In the genomic region with DNA sequence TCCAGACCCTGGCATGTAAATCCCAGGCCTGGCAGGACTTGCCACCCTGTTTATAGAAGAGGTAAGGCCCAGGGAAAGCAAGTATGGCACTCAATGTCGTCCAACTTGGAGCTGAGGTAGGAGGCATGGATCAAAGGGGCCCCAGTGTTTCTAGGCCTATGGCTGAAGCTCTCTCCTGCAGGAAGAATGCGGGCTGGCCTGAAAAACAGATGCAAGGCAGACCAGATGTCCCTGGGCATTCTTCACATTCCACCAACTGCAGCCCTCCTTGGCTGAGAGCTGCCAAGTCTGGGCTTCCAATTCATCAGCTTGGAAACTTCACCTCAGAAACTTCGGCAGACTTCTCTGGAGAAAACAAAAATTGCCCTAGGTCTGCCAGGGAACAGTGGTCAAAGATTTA, we compare ENCODE assay signal across 13 cellular contexts. TPM values are rescaled to one million over a fixed set of nuclear protein-coding genes. Genes with fewer than 3 reads are reported as not detected.
DNase-seq lines count a peak whose midpoint lies in the region; ATAC-seq and TF ChIP-seq lines count a peak whose summit lies in the region.
"Had no signal": no experiment of that assay in that cellular context is flagged by ENCODE, and none has a peak within 500 bp of the region (broad histone marks: within the 10 kb centered on the region; RNA-seq: fewer than 3 reads in every experiment).

No MANE protein-coding gene starts in this region.

- no peak for TF ChIP-seq CTCF in foreskin fibroblast (IDR thresholded peaks at IDR 0.05; ENCODE audit: low read depth, low read length)
- no peak for TF ChIP-seq CTCF in osteoblast (IDR thresholded peaks at IDR 0.05; ENCODE audit: extremely low read depth, low read depth, low read length)

- DNase-seq in H7 (peak; percentile 56), SJCRH30 (peak; percentile 59 to 67), foreskin fibroblast (peak; percentile 52 to 71), osteoblast (ENCODE audit: insufficient read length, low spot score, missing footprints) (peak; percentile 37)
- no peak for DNase-seq in activated naive CD4-positive, alpha-beta T cell treated with Interleukin-2 at 50 U/mL for 16 hours
- no peak for DNase-seq in activated naive CD4-positive, alpha-beta T cell treated with anti-CD3 and anti-CD28 coated beads, Interleukin-2, amount 50 U/mL, for 16 hours
- DNase-seq: activated CD4-positive, alpha-beta T cell treated with anti-CD3 and anti-CD28 coated beads for 36 hours; activated effector memory CD4-positive, alpha-beta T cell treated with anti-CD3 and anti-CD28 coated beads, Interleukin-2, amount 50 U/mL, for 16 hours; NCI-H1694; psoas muscle had no signal

- H3K9me3 ChIP-seq in SJCRH30 (replicated peaks) = no peaks in the 10 kb centered on the region
- H3K9me3 ChIP-seq in osteoblast (ENCODE audit: low read depth, low read length) = no peaks in the 10 kb centered on the region

- ATAC-seq in GM21619 (IDR thresholded peaks at IDR 0.05; ENCODE audit: unreplicated experiment) (no peak), GM19467 (IDR thresholded peaks at IDR 0.05; ENCODE audit: unreplicated experiment) (no peak)
- ATAC-seq: activated CD4-positive, alpha-beta T cell treated with anti-CD3 and anti-CD28 coated beads for 36 hours; psoas muscle had no signal

- peaks cover 7% of the 10 kb centered on the region for H4K20me1 ChIP-seq in osteoblast (ENCODE audit: insufficient read depth, low read length)

- H3K27ac ChIP-seq in SJCRH30 (peak overlapping the region; percentile 16; the same call in 1 of the 2 replicates), osteoblast (ENCODE audit: low read depth, low read length) (no peak overlapping the region)
- H3K27ac ChIP-seq: psoas muscle had no signal

- H3K4me1 ChIP-seq in SJCRH30 (peaks cover 8% of the 10 kb centered on the region), osteoblast (ENCODE audit: insufficient read depth, low read length) (peaks cover 3% of the 10 kb centered on the region)

- no peak overlapping the region for H2AFZ ChIP-seq in osteoblast (ENCODE audit: low read length)

- H3K27me3 ChIP-seq in H7 (ENCODE audit: control insufficient read depth, insufficient read depth, low read length) (no peaks in the 10 kb centered on the region), SJCRH30 (no peaks in the 10 kb centered on the region), osteoblast (ENCODE audit: insufficient read depth, low read length) (no peaks in the 10 kb centered on the region)

- no peak overlapping the region for H3K4me3 ChIP-seq in H7 (ENCODE audit: insufficient read depth, low read depth, low read length)
- no peak overlapping the region for H3K4me3 ChIP-seq in SJCRH30
- H3K4me3 ChIP-seq in foreskin fibroblast (ENCODE audit: low read depth in 1 of 2, low read length in 2 of 2) = no peak overlapping the region
- H3K4me3 ChIP-seq in osteoblast (ENCODE audit: insufficient read depth, low read length) = no peak overlapping the region
- H3K4me3 ChIP-seq: HAP-1, psoas muscle had no signal

- no peak overlapping the region for H3K4me2 ChIP-seq in osteoblast (ENCODE audit: insufficient read depth, low read length)

- no peaks in the 10 kb centered on the region for H3K79me2 ChIP-seq in osteoblast (ENCODE audit: insufficient read depth, low read length)

- H3K36me3 ChIP-seq in H7 (replicated peaks; ENCODE audit: control insufficient read depth, insufficient read depth, low read length) (no peaks in the 10 kb centered on the region; the same call in 1 of the 2 replicates), SJCRH30 (peaks cover 3% of the 10 kb centered on the region; the same call in 1 of the 2 replicates), osteoblast (ENCODE audit: insufficient read depth, low read length) (peaks cover 4% of the 10 kb centered on the region)

RNA-seq across cellular contexts. Expression of a gene that starts 22.2 kb away (rescaled TPM):
- 16.8 and 24.0 TPM in 2 replicates for total RNA-seq in H7 (2014; rRNA removed; shearing (Covaris generic))
- total RNA-seq in SJCRH30 (2014; rRNA removed; shearing (Covaris generic)) = 20.5 and 22.1 TPM in 2 replicates
- 16.6 and 18.6 TPM in 2 replicates for total RNA-seq in osteoblast

RNA-seq across cellular contexts. Expression of a gene that starts 33.3 kb away (rescaled TPM):
- 34.5 and 38.4 TPM in 2 replicates for total RNA-seq in H7 (2014; rRNA removed; shearing (Covaris generic))
- total RNA-seq in SJCRH30 (2014; rRNA removed; shearing (Covaris generic)) = 16.1 and 17.3 TPM in 2 replicates
- 7.1 and 7.6 TPM in 2 replicates for total RNA-seq in osteoblast

Comparison
In these comparisons a context has a peak if more than half of its experiments do, and no peak if none do; other contexts are left out.
1. DNase-seq: peak in H7 (single experiment), SJCRH30 (2 of 2), foreskin fibroblast (2 of 2) and osteoblast (single experiment); none in activated naive CD4-positive, alpha-beta T cell treated with Interleukin-2 at 50 U/mL for 16 hours (single experiment) and activated naive CD4-positive, alpha-beta T cell treated with anti-CD3 and anti-CD28 coated beads, Interleukin-2, amount 50 U/mL, for 16 hours (single experiment).